8 cellular contexts compared by ENCODE assay signal in genomic region chr18:35386600-35387366, GRCh38. TPM values are rescaled to one million over a fixed set of nuclear protein-coding genes. Genes with fewer than 3 reads are reported as not detected.
A peak's percentile ranks its signal among the peaks of the same experiment; 100 is the strongest.
DNase-seq lines count a peak whose midpoint lies in the region; ATAC-seq and TF ChIP-seq lines count a peak whose summit lies in the region.

No MANE protein-coding gene starts in this region.

- intact Hi-C loops in heart right ventricle (cut with DNase I), result loop anchor here in 8 of 10 donors (5.0 to 10.0 kb wide), 4 partner anchors 558 to 568 kb away; no protein-coding TSS in a partner anchor

- peaks cover 0 to 12% (median 0%) of the 10 kb centered on the region in 7 donors for H3K27me3 ChIP-seq in heart right ventricle

- WGBS in heart right ventricle, 2 donors, result 36% methylated on average over 10 of the region's 10 CpGs

- peak; percentile 83 to 96 (median 91) for TF ChIP-seq CTCF in heart right ventricle (IDR thresholded peaks at IDR 0.05)

- peak; percentile 94 for ATAC-seq in SK-N-SH treated with all-trans-retinoic acid at 6 μM for 48 hours
- ATAC-seq in heart right ventricle, result peak; percentile 63 to 78 (median 74)

- peaks cover 0 to 10% (median 0%) of the 10 kb centered on the region in 9 donors for H3K4me1 ChIP-seq in heart right ventricle

- DNase-seq in G401 (ENCODE audit: low spot score), result peak; percentile 58
- DNase-seq in HCEC 1CT, result peak; percentile 72
- DNase-seq in NCI-H1092 treated with DMSO at 0.1 percent for 48 hours (lab: John Stamatoyannopoulos, UW), result peak; percentile 80
- DNase-seq in activated naive CD8-positive, alpha-beta T cell treated with anti-CD3 and anti-CD28 coated beads, Interleukin-2, amount 50 U/mL, for 16 hours (ENCODE audit: low read depth, low spot score), result peak; percentile 25
- peak; percentile 14 to 72 for DNase-seq in heart right ventricle
- DNase-seq in putamen (ENCODE audit: low spot score), result peak; percentile 80
- no peak for DNase-seq in mesenteric fat pad (ENCODE audit: low spot score)

- no peaks in the 10 kb centered on the region for H3K36me3 ChIP-seq in heart right ventricle

- in situ Hi-C loops in G401 (cut with HindIII; ENCODE audit: low sequenced_read_pairs), result no loop called here

- no peak overlapping the region for H3K27ac ChIP-seq in heart right ventricle

- H3K9me3 ChIP-seq in heart right ventricle, result peaks cover 0 to 8% (median 0%) of the 10 kb centered on the region in 11 donors

- H3K4me3 ChIP-seq in heart right ventricle, result no peak overlapping the region

TF ChIP-seq in SK-N-SH treated with all-trans-retinoic acid at 6 μM for 48 hours, 23 proteins besides CTCF, POLR2A, EP300 and RAD21:
- TF ChIP-seq CSRNP3 (CRISPR knock-in tag; IDR thresholded peaks at IDR 0.05), result no peak

RNA-seq across cellular contexts. Expression of gene ZNF396, which starts 9.6 kb away (rescaled TPM):
- total RNA-seq in G401 (2014; rRNA removed; shearing (Covaris generic)), result 0.03 and 0.25 TPM in 2 replicates
- 1 to 10 TPM in 3 of 10 donors, under 1 TPM in 7; 0.42 to 1.4 (median 0.64) TPM for total RNA-seq in heart right ventricle
- under 1 TPM; 0.52 to 0.73 TPM for polyA plus RNA-seq in heart right ventricle
- 1.7 TPM for total RNA-seq in mesenteric fat pad

RNA-seq across cellular contexts. Expression of gene ZNF24, which starts 42.6 kb away (rescaled TPM):
- total RNA-seq in G401 (2014; rRNA removed; shearing (Covaris generic)), result 32.8 and 35.6 TPM in 2 replicates
- total RNA-seq in heart right ventricle (10 to 100 TPM; 41.1 to 55.1 (median 47.8) TPM), mesenteric fat pad (39.8 TPM)
- 10 to 100 TPM; 10.3 to 17.8 TPM for polyA plus RNA-seq in heart right ventricle
